2 cellular contexts compared by ENCODE assay signal in genomic region chr2:67797801-67798535, GRCh38.
TF ChIP-seq lines count a peak whose summit lies in the region.

No MANE protein-coding gene starts in this region.

TF ChIP-seq in HEK293, 187 proteins besides CTCF, POLR2A, EP300 and RAD21 (continued from another document):
- TF ChIP-seq ZNF398 (tag by site-specific recombination; IDR thresholded peaks at IDR 0.05) (no peak), ZNF561 (tag by site-specific recombination; IDR thresholded peaks at IDR 0.05; ENCODE audit: borderline replicate concordance) (no peak), ZNF654 (tag by site-specific recombination; IDR thresholded peaks at IDR 0.05; ENCODE audit: low read depth) (no peak), ZNF184 (tag by site-specific recombination; IDR thresholded peaks at IDR 0.05) (peak; percentile 25; the same call in 1 of the 2 replicates), ZBTB1 (tag by site-specific recombination; IDR thresholded peaks at IDR 0.05) (no peak), ZNF776 (tag by site-specific recombination; IDR thresholded peaks at IDR 0.05; ENCODE audit: borderline replicate concordance) (no peak), REPIN1 (tag by site-specific recombination; IDR thresholded peaks at IDR 0.05; ENCODE audit: low read depth) (no peak), OSR2 (tag by site-specific recombination; IDR thresholded peaks at IDR 0.05) (no peak), ATF2 (tag by site-specific recombination; IDR thresholded peaks at IDR 0.05; ENCODE audit: low read depth) (no peak), ZBTB11 (tag by site-specific recombination; conservative IDR thresholded peaks at IDR 0.05; ENCODE audit: low read depth) (no peak), PRDM6 (tag by site-specific recombination; IDR thresholded peaks at IDR 0.05) (0 out of 2 replicates have a peak, but pooled peaks have one; percentile 15), ZNF645 (tag by site-specific recombination; IDR thresholded peaks at IDR 0.05) (no peak), ZNF664 (tag by site-specific recombination; IDR thresholded peaks at IDR 0.05) (no peak)

TF ChIP-seq in H1, 55 proteins besides CTCF, POLR2A, EP300 and RAD21:
- no peak for TF ChIP-seq CHD7 (IDR thresholded peaks at IDR 0.05; ENCODE audit: insufficient replicate concordance, low read length)
- TF ChIP-seq CBX8 (IDR thresholded peaks at IDR 0.05; ENCODE audit: borderline replicate concordance, low read depth, low read length) = no peak
